Comparison of ENCODE assay signal across 22 cellular contexts in the genomic region with DNA sequence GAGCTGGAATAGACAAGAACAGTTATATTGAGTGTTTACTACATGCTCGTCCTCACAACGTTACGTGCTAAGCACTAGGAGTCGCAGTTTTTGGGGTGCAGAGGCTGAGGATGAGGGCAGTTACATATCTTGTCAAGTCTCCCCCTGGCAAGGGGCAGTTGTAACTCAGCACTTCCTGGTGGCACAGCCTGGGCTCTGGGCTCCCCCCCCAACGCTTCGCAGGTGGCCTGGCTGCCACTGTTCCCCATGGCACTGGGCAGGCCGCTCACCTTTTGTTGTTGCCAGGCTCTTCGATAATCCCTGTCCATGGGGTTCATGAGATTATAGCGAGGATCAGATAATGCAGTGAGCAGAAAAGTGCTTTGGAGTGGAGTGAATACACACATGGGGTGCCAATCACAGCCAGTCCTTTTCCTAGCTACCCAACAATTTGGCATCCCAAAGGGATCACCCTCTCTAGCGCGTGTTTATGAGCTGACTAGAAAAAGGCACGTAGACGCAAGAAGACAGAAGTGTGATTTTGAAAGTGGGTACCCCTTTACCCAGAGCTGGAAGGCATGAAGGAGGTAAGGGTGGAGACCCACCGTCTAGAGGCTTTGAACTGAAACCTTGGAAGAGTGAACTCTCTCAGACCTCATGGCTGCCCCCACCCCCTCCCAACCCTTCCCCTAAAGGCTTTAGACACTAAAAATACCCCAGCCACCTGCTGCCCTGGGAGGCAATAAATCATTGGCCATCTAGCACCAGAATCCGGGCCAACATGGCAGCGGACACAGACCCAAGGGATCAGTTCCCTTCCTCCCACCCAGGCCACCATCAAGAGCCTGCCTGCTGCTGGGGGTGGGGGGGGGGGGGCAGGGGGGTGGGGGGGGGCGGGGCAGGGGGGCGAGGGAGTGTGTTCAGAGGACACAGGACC. TPM values are rescaled to one million over a fixed set of nuclear protein-coding genes. Genes with fewer than 3 reads are reported as not detected.
DNase-seq lines count a peak whose midpoint lies in the region; ATAC-seq and TF ChIP-seq lines count a peak whose summit lies in the region.
"Had no signal": no experiment of that assay in that cellular context is flagged by ENCODE, and none has a peak within 500 bp of the region (broad histone marks: within the 10 kb centered on the region; RNA-seq: fewer than 3 reads in every experiment).

No MANE protein-coding gene starts in this region.

- peak; percentile 21 to 34 for ATAC-seq in right cardiac atrium
- ATAC-seq in aorta (ENCODE audit: low FRiP score), result peak; percentile 6
- no peak for ATAC-seq in HG03025 (IDR thresholded peaks at IDR 0.05; ENCODE audit: low FRiP score, unreplicated experiment)
- ATAC-seq in GM19463 (IDR thresholded peaks at IDR 0.05; ENCODE audit: unreplicated experiment), result no peak
- ATAC-seq: activated CD8-positive, alpha-beta T cell treated with anti-CD3 and anti-CD28 coated beads, Interleukin-2, amount 10 ng/mL, durations not matched to agents 7 days and 5 days had no signal

- no peak overlapping the region for H3K4me3 ChIP-seq in right cardiac atrium (ENCODE audit: low read length)
- no peak overlapping the region for H3K4me3 ChIP-seq in aorta (ENCODE audit: low read length in 2 of 2)
- no peak overlapping the region for H3K4me3 ChIP-seq in smooth muscle cell
- H3K4me3 ChIP-seq: adrenal gland, body of pancreas, heart left ventricle, prostate gland had no signal

- H3K79me2 ChIP-seq in smooth muscle cell (ENCODE audit: low read depth), result no peaks in the 10 kb centered on the region

- H3K4me1 ChIP-seq in right cardiac atrium (ENCODE audit: control insufficient read depth, insufficient read depth, low read length) (no peaks in the 10 kb centered on the region), aorta (ENCODE audit: control insufficient read depth in 1 of 2, insufficient read depth in 2 of 2, low read length in 2 of 2) (no peaks in the 10 kb centered on the region), smooth muscle cell (ENCODE audit: low read depth) (peaks cover 7% of the 10 kb centered on the region)
- H3K4me1 ChIP-seq: adrenal gland, body of pancreas, prostate gland had no signal

- H2AFZ ChIP-seq in smooth muscle cell (ENCODE audit: low read depth), result no peak overlapping the region

- no peak overlapping the region for H3K9ac ChIP-seq in smooth muscle cell (ENCODE audit: low read depth)

- H3K9me3 ChIP-seq in right cardiac atrium (ENCODE audit: control insufficient read depth, low read length) (no peaks in the 10 kb centered on the region), aorta (ENCODE audit: control insufficient read depth, low read length) (no peaks in the 10 kb centered on the region), smooth muscle cell (replicated peaks; ENCODE audit: low read depth) (no peaks in the 10 kb centered on the region)
- H3K9me3 ChIP-seq: adrenal gland, body of pancreas, heart left ventricle, neutrophil, prostate gland had no signal

- H3K4me2 ChIP-seq in smooth muscle cell, result no peak overlapping the region

- H3K27ac ChIP-seq in right cardiac atrium (ENCODE audit: low read length) (no peak overlapping the region), aorta (ENCODE audit: low read depth in 1 of 2, low read length in 2 of 2) (no peak overlapping the region), smooth muscle cell (ENCODE audit: low read depth) (no peak overlapping the region)
- H3K27ac ChIP-seq: adrenal gland, body of pancreas, heart left ventricle, neutrophil, prostate gland had no signal

- intact Hi-C loops in right cardiac atrium (cut with DNase I) (loop anchor here in 2 of 4 donors (5.0 to 10.0 kb wide), 2 partner anchors 193 to 195 kb away; no protein-coding TSS in a partner anchor), cardiac septum (cut with DNase I) (no loop called here), aorta (cut with DNase I) (loop anchor here (2.0 to 5.0 kb wide), 2 partner anchors 195 to 197 kb away; no protein-coding TSS in a partner anchor)

- no peak for TF ChIP-seq CTCF in smooth muscle cell (IDR thresholded peaks at IDR 0.05; ENCODE audit: borderline replicate concordance, insufficient read depth, poor library complexity, severe bottlenecking)

- WGBS in right cardiac atrium, result 73% methylated on average over 18 of the region's 18 CpGs
- 64 to 65% methylated on average over 16 to 18 of the region's 18 CpGs for whole genome bisulfite sequencing in aorta, 2 donors
- WGBS in smooth muscle cell (ENCODE audit: low lambda C conversion rate), result 87% methylated on average over 16 of the region's 18 CpGs

- no peak for DNase-seq in right cardiac atrium
- no peak for DNase-seq in cardiac septum (ENCODE audit: low spot score)
- peak; percentile 99 for DNase-seq in NCI-H82 (lab: John Stamatoyannopoulos, UW)
- DNase-seq in myocyte (ENCODE audit: low read depth), result peak; percentile 97
- no peak for DNase-seq in aorta
- DNase-seq in smooth muscle cell (lab: John Stamatoyannopoulos, UW; ENCODE audit: unreplicated experiment), result no peak
- DNase-seq: activated CD4-positive, alpha-beta T cell treated with anti-CD3 and anti-CD28 coated beads for 4 hours; C1 segment of cervical spinal cord; heart left ventricle; left ventricle myocardium superior; naive B cell; NCI-H187 had no signal

- H4K20me1 ChIP-seq in smooth muscle cell (ENCODE audit: low read depth), result no peaks in the 10 kb centered on the region

- no peaks in the 10 kb centered on the region for H3K27me3 ChIP-seq in right cardiac atrium (ENCODE audit: control insufficient read depth, insufficient read depth)
- H3K27me3 ChIP-seq in aorta (ENCODE audit: control insufficient read depth in 1 of 2, insufficient read depth in 2 of 2, low read length in 1 of 2), result no peaks in the 10 kb centered on the region
- no peaks in the 10 kb centered on the region for H3K27me3 ChIP-seq in smooth muscle cell (ENCODE audit: low read depth)
- H3K27me3 ChIP-seq: adrenal gland, body of pancreas, heart left ventricle, neutrophil had no signal

- H3F3A ChIP-seq in smooth muscle cell (ENCODE audit: low read depth), result no peaks in the 10 kb centered on the region

- H3K36me3 ChIP-seq in aorta (ENCODE audit: control insufficient read depth in 1 of 2, insufficient read depth in 2 of 2, low read length in 1 of 2) (no peaks in the 10 kb centered on the region), smooth muscle cell (ENCODE audit: low read depth) (no peaks in the 10 kb centered on the region)
- H3K36me3 ChIP-seq: adrenal gland, heart left ventricle, neutrophil, prostate gland had no signal

RNA-seq across cellular contexts. Expression of gene ARL11, which starts 23.7 kb away (rescaled TPM):
- total RNA-seq in right cardiac atrium, result under 1 TPM; 0.33 to 0.82 (median 0.54) TPM
- 0.32 TPM for polyA plus RNA-seq in right cardiac atrium
- total RNA-seq in cardiac septum, result 0.27 TPM
- not detected in 2 replicates for total RNA-seq in myocyte
- polyA plus RNA-seq in myocyte (2012), result not detected
- total RNA-seq in aorta, result 1 to 10 TPM; 1.1 to 1.8 TPM
- 1 to 10 TPM in 1 of 2 donors, under 1 TPM in 1; 0.08 to 1.8 TPM for polyA plus RNA-seq in aorta
- total RNA-seq in smooth muscle cell, result 0.13 TPM in 1 of 2 replicates, not detected in the other
- polyA plus RNA-seq in smooth muscle cell, result 0.17 TPM in 1 of 2 replicates, not detected in the other
- total RNA-seq: fibroblast of villous mesenchyme, H4 had no signal
- polyA plus RNA-seq: AG04450 had no signal

RNA-seq across cellular contexts. Expression of gene EBPL, which starts 39.3 kb away (rescaled TPM):
- total RNA-seq in right cardiac atrium, result 10 to 100 TPM in 3 of 4 donors, 1 to 10 TPM in 1; 8.1 to 11.5 (median 11.0) TPM
- polyA plus RNA-seq in right cardiac atrium, result 9.3 TPM
- 6.7 TPM for total RNA-seq in cardiac septum
- total RNA-seq in myocyte, result 18.8 and 26.3 TPM in 2 replicates
- polyA plus RNA-seq in myocyte (2012), result 18.1 TPM
- total RNA-seq in aorta, result 10 to 100 TPM; 24.2 to 36.4 TPM
- 10 to 100 TPM; 23.7 to 31.7 TPM for polyA plus RNA-seq in aorta
- total RNA-seq in smooth muscle cell, result 108 and 114 TPM in 2 replicates
- 75.3 and 86.5 TPM in 2 replicates for polyA plus RNA-seq in smooth muscle cell

Comparison
In these comparisons a context has a peak if more than half of its experiments do, and no peak if none do; other contexts are left out.
1. ATAC-seq: peak in right cardiac atrium (2 of 2) and aorta (single experiment); none in HG03025 (single experiment) and GM19463 (single experiment).
2. DNase-seq: peak in NCI-H82 (single experiment) and myocyte (single experiment); none in right cardiac atrium (0 of 3), cardiac septum (single experiment), aorta (0 of 2) and smooth muscle cell (single experiment).